Comparison of ENCODE assay signal across 8 cellular contexts in genomic region chr18:26089247-26090129, GRCh38.
DNase-seq lines count a peak whose midpoint lies in the region; ATAC-seq and TF ChIP-seq lines count a peak whose summit lies in the region.

No MANE protein-coding gene starts in this region.

- no peaks in the 10 kb centered on the region for H3K9me3 ChIP-seq in neutrophil

- DNase-seq in GM03348 (ENCODE audit: low spot score) (peak; percentile 7), LoVo (ENCODE audit: low spot score) (peak; percentile 14), fibroblast of pulmonary artery (ENCODE audit: low read depth) (peak; percentile 46), SHP77 treated with DMSO at 0.1 percent for 48 hours (lab: John Stamatoyannopoulos, UW) (no peak)
- DNase-seq in activated CD4-positive, CD25-positive, alpha-beta regulatory T cell treated with anti-CD3 and anti-CD28 coated beads, Interleukin-2, amount 50 U/mL, for 72 hours = no peak

- peak overlapping the region; percentile 80 for H3K27ac ChIP-seq in neutrophil

- H3K36me3 ChIP-seq in neutrophil = peaks cover 10% of the 10 kb centered on the region

- H3K4me3 ChIP-seq in WI38 (ENCODE audit: low read depth, low read length) = peak overlapping the region; percentile 95
- peak overlapping the region; percentile 84 for H3K4me3 ChIP-seq in fibroblast of pulmonary artery (replicated peaks; ENCODE audit: low read depth, low read length)
- H3K4me3 ChIP-seq in neutrophil (ENCODE audit: low read depth in 1 of 2, low read length in 1 of 2) = peak overlapping the region; percentile 68 to 80

- no peak for TF ChIP-seq CTCF in WI38 (IDR thresholded peaks at IDR 0.05; ENCODE audit: low read depth, low read length)
- no peak for TF ChIP-seq CTCF in fibroblast of pulmonary artery (IDR thresholded peaks at IDR 0.05; ENCODE audit: low read length, missing control alignments)
- TF ChIP-seq CTCF in neutrophil (IDR thresholded peaks at IDR 0.05) = no peak

- peaks cover 5% of the 10 kb centered on the region for H3K27me3 ChIP-seq in neutrophil

- H3K4me1 ChIP-seq in neutrophil (ENCODE audit: control insufficient read depth in 1 of 2, insufficient read depth in 1 of 2, low read depth in 1 of 2, low read length in 1 of 2) = peaks cover 19 to 20% of the 10 kb centered on the region in 2 experiments

- peak; percentile 13 for ATAC-seq in GM21737 (IDR thresholded peaks at IDR 0.05; ENCODE audit: unreplicated experiment)

Comparison
In these comparisons a context has a peak if more than half of its experiments do, and no peak if none do; other contexts are left out.
1. DNase-seq: peak in GM03348 (single experiment), LoVo (single experiment) and fibroblast of pulmonary artery (single experiment); none in SHP77 treated with DMSO at 0.1 percent for 48 hours (single experiment) and activated CD4-positive, CD25-positive, alpha-beta regulatory T cell treated with anti-CD3 and anti-CD28 coated beads, Interleukin-2, amount 50 U/mL, for 72 hours (single experiment).
2. Peak in every context shown above with its lines, with median percentiles within 50 percentile points of each other: H3K4me3 ChIP-seq.